Comparison of ENCODE assay signal across 10 cellular contexts in the genomic region with DNA sequence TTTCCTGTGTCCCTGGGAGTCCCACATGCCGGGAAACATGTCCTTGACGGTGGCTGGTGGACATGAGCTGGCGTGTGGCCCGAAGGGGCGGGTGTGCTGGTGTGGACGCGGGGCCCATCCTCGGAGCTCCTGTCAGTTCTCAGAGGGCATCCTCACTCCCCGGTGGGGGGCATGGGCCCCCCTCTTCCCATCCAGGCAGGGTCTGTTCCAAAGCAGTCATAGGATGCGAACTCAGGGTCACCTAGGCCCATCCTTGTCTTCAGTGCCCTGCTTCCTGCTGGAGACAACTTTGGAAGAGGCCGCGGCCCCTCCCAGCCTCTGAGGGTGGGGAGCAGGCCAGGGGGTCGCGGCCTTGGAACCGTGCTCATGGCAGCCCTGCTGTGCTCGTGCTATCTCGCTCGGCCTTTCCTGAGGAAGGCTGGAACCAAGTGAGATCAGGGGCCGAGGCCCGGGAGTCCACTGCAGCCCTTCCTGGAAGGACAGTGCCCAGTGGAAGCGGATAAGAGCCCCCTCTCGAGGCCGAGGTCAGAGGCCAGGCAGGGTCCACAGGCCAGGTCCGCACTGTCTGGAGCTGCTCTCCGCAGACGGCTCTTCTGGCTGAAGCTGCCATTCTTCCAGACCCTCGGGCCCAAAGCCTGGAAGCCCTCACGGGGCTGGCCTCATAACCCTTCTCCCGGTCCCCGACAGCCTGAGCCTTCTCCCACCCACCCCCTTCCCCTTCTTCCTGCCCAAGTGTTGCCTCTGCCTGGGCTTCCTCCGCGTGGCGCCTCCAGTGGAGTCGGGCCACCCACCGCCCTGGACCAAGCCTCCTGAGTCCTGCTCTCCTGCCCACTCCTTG. TPM values are rescaled to one million over a fixed set of nuclear protein-coding genes. Genes with fewer than 3 reads are reported as not detected.
DNase-seq lines count a peak whose midpoint lies in the region; ATAC-seq, FAIRE-seq and TF ChIP-seq lines count a peak whose summit lies in the region.
"Had no signal": no experiment of that assay in that cellular context is flagged by ENCODE, and none has a peak within 500 bp of the region (broad histone marks: within the 10 kb centered on the region; RNA-seq: fewer than 3 reads in every experiment).

No MANE protein-coding gene starts in this region.

- peak; percentile 27 for DNase-seq in activated naive CD4-positive, alpha-beta T cell treated with anti-CD3 and anti-CD28 coated beads for 36 hours
- no peak for DNase-seq in activated naive CD4-positive, alpha-beta T cell (lab: John Stamatoyannopoulos, UW)
- DNase-seq in upper lobe of left lung: peak; percentile 31 to 76
- no peak for DNase-seq in frontal cortex (ENCODE audit: low spot score in 2 of 2)
- no peak for DNase-seq in AG20443 (ENCODE audit: low spot score)
- DNase-seq: NCI-H82; stimulated activated CD4-positive, alpha-beta T cell treated with anti-CD3 and anti-CD28 coated beads, Interleukin-4, amount 100 ng/mL, for 1 hour had no signal

- H3K9me3 ChIP-seq in muscle layer of duodenum (ENCODE audit: control insufficient read depth in 1 of 2, low read length in 2 of 2) (no peaks in the 10 kb centered on the region), upper lobe of left lung (no peaks in the 10 kb centered on the region)

- TF ChIP-seq CTCF in upper lobe of left lung (IDR thresholded peaks at IDR 0.05): no peak

- FAIRE-seq in frontal cortex (lab: Jason Lieb, UNC): no peak

- CTCF ChIA-PET in activated naive CD4-positive, alpha-beta T cell treated with anti-CD3 and anti-CD28 coated beads for 36 hours (lab: Charles Lee): interaction anchor here (1.4 kb wide), 1 partner anchor 13 kb away, joined by 3 read pairs; no protein-coding TSS in a partner anchor

- H3K27ac ChIP-seq in cingulate gyrus (ENCODE audit: low read depth, low read length) (peak overlapping the region; percentile 47), muscle layer of duodenum (ENCODE audit: low read length) (peak overlapping the region; percentile 39), upper lobe of left lung (peak overlapping the region; percentile 92 to 99 (median 97))

- TF ChIP-seq POLR2A in upper lobe of left lung (IDR thresholded peaks at IDR 0.05): no peak

- H3K4me3 ChIP-seq in muscle layer of duodenum (ENCODE audit: low read depth in 1 of 2, low read length in 2 of 2) (no peak overlapping the region), upper lobe of left lung (peak overlapping the region in 1 of 4 donors; percentile 0)

- H3K27me3 ChIP-seq in muscle layer of duodenum (ENCODE audit: low read depth, low read length): no peaks in the 10 kb centered on the region
- no peaks in the 10 kb centered on the region for H3K27me3 ChIP-seq in upper lobe of left lung

- H3K36me3 ChIP-seq in muscle layer of duodenum (ENCODE audit: control insufficient read depth in 1 of 2, insufficient read depth in 2 of 2, low read length in 2 of 2) (peaks cover 10 to 11% of the 10 kb centered on the region in 2 donors), upper lobe of left lung (peaks cover 6 to 24% (median 14%) of the 10 kb centered on the region in 4 donors)

- peaks cover 86% of the 10 kb centered on the region for H3K4me1 Mint-ChIP-seq in activated naive CD4-positive, alpha-beta T cell treated with anti-CD3 and anti-CD28 coated beads for 36 hours (ENCODE audit: low read depth)

- H3K4me1 ChIP-seq in muscle layer of duodenum (ENCODE audit: control insufficient read depth in 1 of 2, insufficient read depth in 2 of 2, low read length in 2 of 2): peaks cover 34 to 86% of the 10 kb centered on the region in 2 donors
- peaks cover 91 to 100% (median 96%) of the 10 kb centered on the region in 4 donors for H3K4me1 ChIP-seq in upper lobe of left lung

- H3K9me3 Mint-ChIP-seq in activated naive CD4-positive, alpha-beta T cell treated with anti-CD3 and anti-CD28 coated beads for 36 hours: no peaks in the 10 kb centered on the region

- peaks cover 61% of the 10 kb centered on the region for H3K36me3 Mint-ChIP-seq in activated naive CD4-positive, alpha-beta T cell treated with anti-CD3 and anti-CD28 coated beads for 36 hours (ENCODE audit: low read depth)

- 52 to 61% methylated on average over 15 to 24 of the region's 35 CpGs for WGBS in upper lobe of left lung, 2 donors

- peak overlapping the region; percentile 99 for H3K27ac Mint-ChIP-seq in activated naive CD4-positive, alpha-beta T cell treated with anti-CD3 and anti-CD28 coated beads for 36 hours

- ATAC-seq in upper lobe of left lung (ENCODE audit: low FRiP score in 2 of 2) (no peak), HG03354 (IDR thresholded peaks at IDR 0.05; ENCODE audit: poor library complexity, severe bottlenecking, unreplicated experiment) (no peak)

- H3K4me3 Mint-ChIP-seq in activated naive CD4-positive, alpha-beta T cell treated with anti-CD3 and anti-CD28 coated beads for 36 hours: peak overlapping the region; percentile 62

- no peak for TF ChIP-seq EP300 in upper lobe of left lung (IDR thresholded peaks at IDR 0.05)

- intact Hi-C loops in activated naive CD4-positive, alpha-beta T cell treated with anti-CD3 and anti-CD28 coated beads for 36 hours (cut with micrococcal nuclease): no loop called here

- no peaks in the 10 kb centered on the region for H3K27me3 Mint-ChIP-seq in activated naive CD4-positive, alpha-beta T cell treated with anti-CD3 and anti-CD28 coated beads for 36 hours (ENCODE audit: low read depth)

RNA-seq across cellular contexts. Expression of gene GRK2, which starts 8.7 kb away (rescaled TPM):
- 100 to 1,000 TPM; 293 to 295 TPM for total RNA-seq in activated naive CD4-positive, alpha-beta T cell treated with anti-CD3 and anti-CD28 coated beads for 36 hours
- total RNA-seq in upper lobe of left lung (100 to 1,000 TPM in 4 of 6 donors, 10 to 100 TPM in 2; 76.9 to 232 (median 117) TPM), frontal cortex (46.9 TPM)

RNA-seq across cellular contexts. Expression of gene ANKRD13D, which starts 14.1 kb away (rescaled TPM):
- total RNA-seq in activated naive CD4-positive, alpha-beta T cell treated with anti-CD3 and anti-CD28 coated beads for 36 hours: 10 to 100 TPM; 56.2 to 61.9 TPM
- 100 to 1,000 TPM in 2 of 6 donors, 10 to 100 TPM in 4; 47.4 to 221 (median 78.3) TPM for total RNA-seq in upper lobe of left lung
- 55.8 TPM for total RNA-seq in frontal cortex

RNA-seq across cellular contexts. Expression of gene SSH3, which starts 28.3 kb away (rescaled TPM):
- total RNA-seq in activated naive CD4-positive, alpha-beta T cell treated with anti-CD3 and anti-CD28 coated beads for 36 hours: 1 to 10 TPM; 4.1 to 5.4 TPM
- total RNA-seq in upper lobe of left lung (10 to 100 TPM; 35.9 to 99.2 (median 53.8) TPM), frontal cortex (2.0 TPM)

Comparison
In these comparisons a context has a peak if more than half of its experiments do, and no peak if none do; other contexts are left out.
1. DNase-seq: peak in activated naive CD4-positive, alpha-beta T cell treated with anti-CD3 and anti-CD28 coated beads for 36 hours (single experiment) and upper lobe of left lung (2 of 2); none in activated naive CD4-positive, alpha-beta T cell (0 of 4), frontal cortex (0 of 2) and AG20443 (single experiment).
2. H3K27ac ChIP-seq: peak in every context shown above with its lines; median percentile 97 in upper lobe of left lung; 47 in cingulate gyrus; 39 in muscle layer of duodenum.
3. RNA of gene SSH3, which starts 28.3 kb away (total RNA-seq): 35.9 to 99.2 TPM in upper lobe of left lung; 4.1 to 5.4 TPM in activated naive CD4-positive, alpha-beta T cell treated with anti-CD3 and anti-CD28 coated beads for 36 hours and 2.0 TPM in frontal cortex (single experiment); every median in the first group is over 4 times any median in the second.